8 cellular contexts compared by ENCODE assay signal in genomic region chr11:114162719-114163123, GRCh38.
DNase-seq lines count a peak whose midpoint lies in the region; ATAC-seq, FAIRE-seq and TF ChIP-seq lines count a peak whose summit lies in the region.

No MANE protein-coding gene starts in this region.

- H3K9me3 ChIP-seq in SK-N-SH (no peaks in the 10 kb centered on the region), parathyroid adenoma (ENCODE audit: control insufficient read depth, low read length) (no peaks in the 10 kb centered on the region)
- no peaks in the 10 kb centered on the region for H3K9me3 ChIP-seq in CD4-positive, alpha-beta T cell (ENCODE audit: control insufficient read depth, low read length)

- no peak; the same call in 1 of the 2 replicates for TF ChIP-seq RAD21 in SK-N-SH (IDR thresholded peaks at IDR 0.05; ENCODE audit: low read length)

- no peak for FAIRE-seq in frontal cortex (lab: Jason Lieb, UNC)

- H3K4me2 ChIP-seq in SK-N-SH: peak overlapping the region; percentile 63; the same call in 1 of the 2 replicates
- H3K4me2 ChIP-seq in parathyroid adenoma (ENCODE audit: low read length): peak overlapping the region; percentile 45

- no peaks in the 10 kb centered on the region for H3K36me3 Mint-ChIP-seq in CD4-positive, alpha-beta T cell (ENCODE audit: low read depth)

- H3K9ac ChIP-seq in SK-N-SH: no peak overlapping the region
- peak overlapping the region; percentile 29 for H3K9ac ChIP-seq in parathyroid adenoma

- H3K27me3 Mint-ChIP-seq in CD4-positive, alpha-beta T cell: no peaks in the 10 kb centered on the region

- H3K4me3 Mint-ChIP-seq in CD4-positive, alpha-beta T cell: no peak overlapping the region

- peaks cover 36% of the 10 kb centered on the region for H4K20me1 ChIP-seq in SK-N-SH (ENCODE audit: insufficient read depth)

- DNase-seq in NCI-H2081 (lab: John Stamatoyannopoulos, UW): peak; percentile 65 to 81
- no peak for DNase-seq in NCI-H2081 treated with DMSO at 0.1 percent for 48 hours (lab: John Stamatoyannopoulos, UW)
- DNase-seq in SK-N-SH: peak; percentile 78
- peak; percentile 50 to 64 for DNase-seq in frontal cortex (ENCODE audit: low spot score in 2 of 2)
- no peak for DNase-seq in CD4-positive, alpha-beta T cell
- DNase-seq in activated naive CD4-positive, alpha-beta T cell treated with Interleukin-2 at 50 U/mL for 16 hours: no peak
- no peak for DNase-seq in NOMO-1 treated with DMSO at 0.1 percent for 48 hours (lab: John Stamatoyannopoulos, UW; ENCODE audit: unreplicated experiment)

- POLR2A ChIA-PET in SK-N-SH (lab: Yijun Ruan, JAX): no interaction called here
- POLR2A ChIA-PET in CD4-positive, alpha-beta T cell (lab: Charles Lee): interaction anchor here (1.0 to 6.3 kb wide), 2 partner anchors 9 to 20 kb away, joined by 3 to 49 read pairs; no protein-coding TSS in a partner anchor

- H3K27me3 ChIP-seq in SK-N-SH (ENCODE audit: insufficient read depth) (peaks cover 59% of the 10 kb centered on the region), parathyroid adenoma (ENCODE audit: control insufficient read depth, insufficient read depth, low read length) (no peaks in the 10 kb centered on the region)
- no peaks in the 10 kb centered on the region for H3K27me3 ChIP-seq in CD4-positive, alpha-beta T cell (ENCODE audit: control insufficient read depth, insufficient read depth, low read length)

- H3K4me3 ChIP-seq in SK-N-SH (ENCODE audit: low read depth in 2 of 2, low read length in 1 of 2) (no peak overlapping the region), parathyroid adenoma (ENCODE audit: low read depth, low read length) (peak overlapping the region; percentile 20)

- H3K27ac ChIP-seq in SK-N-SH (ENCODE audit: low read depth in 2 of 2, low read length in 1 of 2): no peak overlapping the region
- H3K27ac ChIP-seq in parathyroid adenoma: peak overlapping the region; percentile 100
- H3K27ac ChIP-seq in CD4-positive, alpha-beta T cell (ENCODE audit: low read depth, low read length): no peak overlapping the region

- no peaks in the 10 kb centered on the region for H3K9me3 Mint-ChIP-seq in CD4-positive, alpha-beta T cell

- H3K27ac Mint-ChIP-seq in CD4-positive, alpha-beta T cell: no peak overlapping the region

- 2% methylated on average over 12 of the region's 12 CpGs for WGBS in SK-N-SH (ENCODE audit: low lambda C conversion rate)

- H3K4me1 Mint-ChIP-seq in CD4-positive, alpha-beta T cell (ENCODE audit: low read depth): peaks cover 98% of the 10 kb centered on the region

- ATAC-seq in CD4-positive, alpha-beta T cell (ENCODE audit: poor library complexity): no peak

- H3K4me1 ChIP-seq in SK-N-SH (ENCODE audit: control insufficient read depth in 1 of 2, insufficient read depth in 2 of 2, low read depth in 1 of 2, low read length in 1 of 2) (peaks cover 39 to 44% of the 10 kb centered on the region in 2 experiments), parathyroid adenoma (peaks cover 73% of the 10 kb centered on the region)

- peaks cover 5% of the 10 kb centered on the region for H3F3A ChIP-seq in SK-N-SH (replicated peaks; ENCODE audit: insufficient read depth)

- TF ChIP-seq CTCF in SK-N-SH (IDR thresholded peaks at IDR 0.05) (no peak), parathyroid adenoma (IDR thresholded peaks at IDR 0.05) (no peak)
- TF ChIP-seq CTCF in CD4-positive, alpha-beta T cell (IDR thresholded peaks at IDR 0.05): no peak

- H2AFZ ChIP-seq in SK-N-SH (ENCODE audit: low read depth) (no peak overlapping the region), parathyroid adenoma (no peak overlapping the region)

- intact Hi-C loops in CD4-positive, alpha-beta T cell (cut with DNase I, micrococcal nuclease): loop anchor here (5.0 to 10.0 kb wide), 5 partner anchors 35 to 288 kb away; partner anchors contain the start of genes C11orf71 (in 1 of the 2), RBM7 (in 1 of the 2) and USP28 (in 1 of the 2)

- CTCF ChIA-PET in SK-N-SH (lab: Yijun Ruan, JAX): interaction anchor here (0.9 to 7.8 kb wide), 6 partner anchors 10 to 266 kb away, joined by 3 to 47 read pairs (median 4); no protein-coding TSS in a partner anchor
- CTCF ChIA-PET in CD4-positive, alpha-beta T cell (lab: Charles Lee): no interaction called here

- no peaks in the 10 kb centered on the region for H3K9me2 ChIP-seq in SK-N-SH

- H3K36me3 ChIP-seq in SK-N-SH (replicated peaks in 1 of 2; ENCODE audit: control insufficient read depth in 1 of 2, insufficient read depth in 2 of 2, low read length in 1 of 2) (no peaks in the 10 kb centered on the region), parathyroid adenoma (ENCODE audit: control insufficient read depth, insufficient read depth, low read length) (no peaks in the 10 kb centered on the region)

- H3K79me2 ChIP-seq in SK-N-SH (ENCODE audit: insufficient read depth): no peaks in the 10 kb centered on the region
- peaks cover 15% of the 10 kb centered on the region for H3K79me2 ChIP-seq in parathyroid adenoma

- TF ChIP-seq EP300 in SK-N-SH (IDR thresholded peaks at IDR 0.05; ENCODE audit: borderline replicate concordance in 1 of 2, low read depth in 1 of 2, low read length in 1 of 2): peak; percentile 61 to 88; a peak in 3 of 4 replicates

TF ChIP-seq in SK-N-SH, 30 proteins besides CTCF, POLR2A, EP300 and RAD21:
- no peak for TF ChIP-seq SIN3A (IDR thresholded peaks at IDR 0.05; ENCODE audit: borderline replicate concordance, low read depth, low read length)
- TF ChIP-seq NFIC (IDR thresholded peaks at IDR 0.05; ENCODE audit: borderline replicate concordance): peak; percentile 99
- peak; percentile 74 for TF ChIP-seq REST (IDR thresholded peaks at IDR 0.05; ENCODE audit: low read depth, low read length)
- peak; percentile 99 for TF ChIP-seq RCOR1 (IDR thresholded peaks at IDR 0.05; ENCODE audit: low read length)
- peak; percentile 57 for TF ChIP-seq JUND (IDR thresholded peaks at IDR 0.05)
- TF ChIP-seq GATA2 (CRISPR knock-in tag; IDR thresholded peaks at IDR 0.05): 0 out of 2 replicates have a peak, but pooled peaks have one; percentile 39
- no peak for TF ChIP-seq YY1 (IDR thresholded peaks at IDR 0.05; ENCODE audit: low read depth)
- peak; percentile 73 for TF ChIP-seq TEAD4 (IDR thresholded peaks at IDR 0.05; ENCODE audit: borderline replicate concordance, insufficient read depth)
- peak; percentile 58; the same call in 1 of the 2 replicates for TF ChIP-seq RFX5 (IDR thresholded peaks at IDR 0.05; ENCODE audit: low read length)
- peak; percentile 80 for TF ChIP-seq PBX3 (IDR thresholded peaks at IDR 0.05)
- TF ChIP-seq FOSL2 (IDR thresholded peaks at IDR 0.05; ENCODE audit: borderline replicate concordance, low read depth): peak; percentile 42; the same call in 1 of the 2 replicates
- TF ChIP-seq RXRA (IDR thresholded peaks at IDR 0.05; ENCODE audit: borderline replicate concordance, low read depth): peak; percentile 19; the same call in 1 of the 2 replicates
- no peak for TF ChIP-seq EZH2phosphoT487 (IDR thresholded peaks at IDR 0.05; ENCODE audit: borderline replicate concordance, low read depth)
- no peak for TF ChIP-seq MXI1 (IDR thresholded peaks at IDR 0.05; ENCODE audit: low read depth, low read length)
- TF ChIP-seq FOXJ3 (CRISPR knock-in tag; IDR thresholded peaks at IDR 0.05): peak; percentile 74
- peak; percentile 82; the same call in 1 of the 2 replicates for TF ChIP-seq POLR2AphosphoS5 (IDR thresholded peaks at IDR 0.05; ENCODE audit: low read depth, low read length)
- TF ChIP-seq MAX (IDR thresholded peaks at IDR 0.05; ENCODE audit: low read depth): 0 out of 2 replicates have a peak, but pooled peaks have one; percentile 54
- peak; percentile 74 for TF ChIP-seq CHD2 (IDR thresholded peaks at IDR 0.05; ENCODE audit: low read length, partially characterized antibody)
- TF ChIP-seq TCF12 (IDR thresholded peaks at IDR 0.05): peak; percentile 96
TF ChIP-seq in SK-N-SH: peak in this region for 15.

Comparison
In these comparisons a context has a peak if more than half of its experiments do, and no peak if none do; other contexts are left out.
1. DNase-seq: peak in NCI-H2081 (2 of 2), SK-N-SH (single experiment) and frontal cortex (2 of 2); none in NCI-H2081 treated with DMSO at 0.1 percent for 48 hours (single experiment), CD4-positive, alpha-beta T cell (0 of 10), activated naive CD4-positive, alpha-beta T cell treated with Interleukin-2 at 50 U/mL for 16 hours (single experiment) and NOMO-1 treated with DMSO at 0.1 percent for 48 hours (single experiment).